Comparison of ENCODE assay signal across 3 cellular contexts in genomic region chr7:107354639-107355038, GRCh38.
TF ChIP-seq lines count a peak whose summit lies in the region.

No MANE protein-coding gene starts in this region.

TF ChIP-seq in IMR-90, 13 proteins besides CTCF, POLR2A, EP300 and RAD21:
- TF ChIP-seq MXI1 (IDR thresholded peaks at IDR 0.05; ENCODE audit: borderline replicate concordance, low read depth, low read length) (no peak), CEBPB (IDR thresholded peaks at IDR 0.05; ENCODE audit: low read depth, low read length) (peak; percentile 65), MAZ (IDR thresholded peaks at IDR 0.05; ENCODE audit: borderline replicate concordance, low read depth, low read length) (no peak)

TF ChIP-seq in K562, 482 proteins besides CTCF, POLR2A, EP300 and RAD21:
- TF ChIP-seq ATF7 (IDR thresholded peaks at IDR 0.05) (no peak), HSF4 (CRISPR knock-in tag; IDR thresholded peaks at IDR 0.05; ENCODE audit: borderline replicate concordance) (no peak), SRSF9 (IDR thresholded peaks at IDR 0.05; ENCODE audit: borderline replicate concordance, low read depth, low read length) (no peak), ZFP91 (CRISPR knock-in tag; IDR thresholded peaks at IDR 0.05) (no peak), CEBPG (CRISPR knock-in tag; IDR thresholded peaks at IDR 0.05) (no peak), CEBPG (tag; conservative IDR thresholded peaks at IDR 0.05 in 1 of 2, IDR thresholded peaks at IDR 0.05 in 1 of 2) (peak; percentile 26 to 49; a peak in 2 of 4 replicates), CEBPB (tag; IDR thresholded peaks at IDR 0.05) (peak; percentile 62; the same call in 1 of the 2 replicates)

TF ChIP-seq in GM23338, 12 proteins besides CTCF, POLR2A, EP300 and RAD21:
- TF ChIP-seq JUNB (IDR thresholded peaks at IDR 0.05; ENCODE audit: unreplicated experiment): no peak
- no peak for TF ChIP-seq ZNF331 (CRISPR knock-in tag; IDR thresholded peaks at IDR 0.05; ENCODE audit: low read depth)
- TF ChIP-seq EZH2phosphoT487 (IDR thresholded peaks at IDR 0.05; ENCODE audit: unreplicated experiment): no peak
- TF ChIP-seq REST (IDR thresholded peaks at IDR 0.05; ENCODE audit: unreplicated experiment): no peak
- no peak for TF ChIP-seq STAT1 (IDR thresholded peaks at IDR 0.05; ENCODE audit: unreplicated experiment)
- TF ChIP-seq ETS1 (IDR thresholded peaks at IDR 0.05): no peak
- no peak for TF ChIP-seq ZNF114 (CRISPR knock-in tag; IDR thresholded peaks at IDR 0.05)
- TF ChIP-seq, protein P1, sequence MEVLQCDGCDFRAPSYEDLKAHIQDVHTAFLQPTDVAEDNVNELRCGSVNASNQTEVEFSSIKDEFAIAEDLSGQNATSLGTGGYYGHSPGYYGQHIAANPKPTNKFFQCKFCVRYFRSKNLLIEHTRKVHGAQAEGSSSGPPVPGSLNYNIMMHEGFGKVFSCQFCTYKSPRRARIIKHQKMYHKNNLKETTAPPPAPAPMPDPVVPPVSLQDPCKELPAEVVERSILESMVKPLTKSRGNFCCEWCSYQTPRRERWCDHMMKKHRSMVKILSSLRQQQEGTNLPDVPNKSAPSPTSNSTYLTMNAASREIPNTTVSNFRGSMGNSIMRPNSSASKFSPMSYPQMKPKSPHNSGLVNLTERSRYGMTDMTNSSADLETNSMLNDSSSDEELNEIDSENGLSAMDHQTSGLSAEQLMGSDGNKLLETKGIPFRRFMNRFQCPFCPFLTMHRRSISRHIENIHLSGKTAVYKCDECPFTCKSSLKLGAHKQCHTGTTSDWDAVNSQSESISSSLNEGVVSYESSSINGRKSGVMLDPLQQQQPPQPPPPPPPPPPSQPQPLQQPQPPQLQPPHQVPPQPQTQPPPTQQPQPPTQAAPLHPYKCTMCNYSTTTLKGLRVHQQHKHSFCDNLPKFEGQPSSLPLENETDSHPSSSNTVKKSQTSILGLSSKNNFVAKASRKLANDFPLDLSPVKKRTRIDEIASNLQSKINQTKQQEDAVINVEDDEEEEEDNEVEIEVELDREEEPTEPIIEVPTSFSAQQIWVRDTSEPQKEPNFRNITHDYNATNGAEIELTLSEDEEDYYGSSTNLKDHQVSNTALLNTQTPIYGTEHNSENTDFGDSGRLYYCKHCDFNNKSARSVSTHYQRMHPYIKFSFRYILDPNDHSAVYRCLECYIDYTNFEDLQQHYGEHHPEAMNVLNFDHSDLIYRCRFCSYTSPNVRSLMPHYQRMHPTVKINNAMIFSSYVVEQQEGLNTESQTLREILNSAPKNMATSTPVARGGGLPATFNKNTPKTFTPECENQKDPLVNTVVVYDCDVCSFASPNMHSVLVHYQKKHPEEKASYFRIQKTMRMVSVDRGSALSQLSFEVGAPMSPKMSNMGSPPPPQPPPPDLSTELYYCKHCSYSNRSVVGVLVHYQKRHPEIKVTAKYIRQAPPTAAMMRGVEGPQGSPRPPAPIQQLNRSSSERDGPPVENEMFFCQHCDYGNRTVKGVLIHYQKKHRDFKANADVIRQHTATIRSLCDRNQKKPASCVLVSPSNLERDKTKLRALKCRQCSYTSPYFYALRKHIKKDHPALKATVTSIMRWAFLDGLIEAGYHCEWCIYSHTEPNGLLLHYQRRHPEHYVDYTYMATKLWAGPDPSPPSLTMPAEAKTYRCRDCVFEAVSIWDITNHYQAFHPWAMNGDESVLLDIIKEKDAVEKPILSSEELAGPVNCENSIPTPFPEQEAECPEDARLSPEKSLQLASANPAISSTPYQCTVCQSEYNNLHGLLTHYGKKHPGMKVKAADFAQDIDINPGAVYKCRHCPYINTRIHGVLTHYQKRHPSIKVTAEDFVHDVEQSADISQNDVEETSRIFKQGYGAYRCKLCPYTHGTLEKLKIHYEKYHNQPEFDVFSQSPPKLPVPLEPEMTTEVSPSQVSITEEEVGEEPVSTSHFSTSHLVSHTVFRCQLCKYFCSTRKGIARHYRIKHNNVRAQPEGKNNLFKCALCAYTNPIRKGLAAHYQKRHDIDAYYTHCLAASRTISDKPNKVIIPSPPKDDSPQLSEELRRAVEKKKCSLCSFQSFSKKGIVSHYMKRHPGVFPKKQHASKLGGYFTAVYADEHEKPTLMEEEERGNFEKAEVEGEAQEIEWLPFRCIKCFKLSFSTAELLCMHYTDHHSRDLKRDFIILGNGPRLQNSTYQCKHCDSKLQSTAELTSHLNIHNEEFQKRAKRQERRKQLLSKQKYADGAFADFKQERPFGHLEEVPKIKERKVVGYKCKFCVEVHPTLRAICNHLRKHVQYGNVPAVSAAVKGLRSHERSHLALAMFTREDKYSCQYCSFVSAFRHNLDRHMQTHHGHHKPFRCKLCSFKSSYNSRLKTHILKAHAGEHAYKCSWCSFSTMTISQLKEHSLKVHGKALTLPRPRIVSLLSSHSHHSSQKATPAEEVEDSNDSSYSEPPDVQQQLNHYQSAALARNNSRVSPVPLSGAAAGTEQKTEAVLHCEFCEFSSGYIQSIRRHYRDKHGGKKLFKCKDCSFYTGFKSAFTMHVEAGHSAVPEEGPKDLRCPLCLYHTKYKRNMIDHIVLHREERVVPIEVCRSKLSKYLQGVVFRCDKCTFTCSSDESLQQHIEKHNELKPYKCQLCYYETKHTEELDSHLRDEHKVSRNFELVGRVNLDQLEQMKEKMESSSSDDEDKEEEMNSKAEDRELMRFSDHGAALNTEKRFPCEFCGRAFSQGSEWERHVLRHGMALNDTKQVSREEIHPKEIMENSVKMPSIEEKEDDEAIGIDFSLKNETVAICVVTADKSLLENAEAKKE (CRISPR knock-in tag; IDR thresholded peaks at IDR 0.05): no peak
- no peak for TF ChIP-seq NANOG (IDR thresholded peaks at IDR 0.05; ENCODE audit: borderline replicate concordance)
- TF ChIP-seq POLR2AphosphoS5 (IDR thresholded peaks at IDR 0.05; ENCODE audit: low read depth): no peak
- no peak for TF ChIP-seq EZH2 (IDR thresholded peaks at IDR 0.05; ENCODE audit: low read depth, unreplicated experiment)
- no peak for TF ChIP-seq CREB1 (CRISPR knock-in tag; IDR thresholded peaks at IDR 0.05; ENCODE audit: low read depth)
